Comparison of ENCODE assay signal across 12 cellular contexts in the genomic region with DNA sequence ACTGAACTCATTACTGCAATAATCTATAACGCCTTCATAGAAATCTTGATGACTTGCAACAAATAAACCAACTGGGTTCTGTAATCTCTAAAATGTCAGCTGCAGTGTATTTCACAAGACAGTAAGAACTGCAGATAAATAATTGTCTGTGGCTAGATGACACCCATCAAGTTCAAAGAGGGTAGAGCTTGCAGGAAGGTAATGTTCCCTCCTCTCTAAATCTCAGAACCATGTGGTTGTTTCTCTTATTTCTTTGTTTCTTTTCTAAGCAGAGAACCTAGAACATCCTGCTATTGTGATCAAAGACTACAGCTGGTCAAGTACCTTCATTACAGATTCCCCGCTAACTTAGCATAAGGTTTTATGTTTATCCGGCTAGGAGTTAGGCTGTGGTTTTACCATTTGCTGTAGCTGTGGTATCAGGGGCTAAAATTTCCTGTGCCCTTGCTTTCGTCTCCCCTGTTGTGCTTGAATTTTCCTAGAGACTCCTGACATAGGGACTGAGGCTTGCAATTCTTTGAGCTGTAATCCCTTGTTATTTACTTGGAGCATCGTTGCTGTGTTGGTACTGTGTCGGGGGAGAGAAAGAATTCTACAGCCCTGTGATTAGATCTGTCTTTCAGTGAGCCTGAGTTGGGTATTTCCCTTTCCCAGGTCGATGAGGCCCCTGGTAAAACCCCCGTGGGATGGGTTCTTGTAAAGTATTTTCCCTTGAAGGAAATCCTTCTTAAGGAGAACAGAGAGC.
DNase-seq lines count a peak whose midpoint lies in the region; ATAC-seq and TF ChIP-seq lines count a peak whose summit lies in the region.
"Had no signal": no experiment of that assay in that cellular context is flagged by ENCODE, and none has a peak within 500 bp of the region (broad histone marks: within the 10 kb centered on the region; RNA-seq: fewer than 3 reads in every experiment).

No MANE protein-coding gene starts in this region.

- peaks cover 92 to 100% (median 99%) of the 10 kb centered on the region in 3 donors for H3K4me1 Mint-ChIP-seq in CD8-positive, alpha-beta memory T cell
- H3K4me1 Mint-ChIP-seq in naive thymus-derived CD8-positive, alpha-beta T cell = peaks cover 49 to 99% (median 97%) of the 10 kb centered on the region in 4 donors

- peak overlapping the region; percentile 68 to 97 (median 92) for H3K27ac Mint-ChIP-seq in CD8-positive, alpha-beta memory T cell
- H3K27ac Mint-ChIP-seq in naive thymus-derived CD8-positive, alpha-beta T cell = peak overlapping the region; percentile 95 to 99 (median 97)

- peaks cover 0 to 17% (median 5%) of the 10 kb centered on the region in 3 donors for H3K36me3 Mint-ChIP-seq in CD8-positive, alpha-beta memory T cell
- peaks cover 0 to 13% (median 10%) of the 10 kb centered on the region in 3 donors for H3K36me3 Mint-ChIP-seq in naive thymus-derived CD8-positive, alpha-beta T cell

- H3K9me3 Mint-ChIP-seq in CD8-positive, alpha-beta memory T cell = peaks cover 0 to 12% (median 10%) of the 10 kb centered on the region in 5 donors
- H3K9me3 Mint-ChIP-seq in naive thymus-derived CD8-positive, alpha-beta T cell = peaks cover 0 to 20% (median 12%) of the 10 kb centered on the region in 9 donors

- no peak for TF ChIP-seq POLR2A in breast epithelium (IDR thresholded peaks at IDR 0.05)

- CTCF ChIA-PET in CD8-positive, alpha-beta memory T cell (lab: Charles Lee) = interaction anchor here (0.8 to 1.6 kb wide), 8 partner anchors 9 to 253 kb away, joined by 3 to 7 read pairs (median 3); a partner anchor contains a TSS

- no peaks in the 10 kb centered on the region for H3K27me3 Mint-ChIP-seq in CD8-positive, alpha-beta memory T cell
- no peaks in the 10 kb centered on the region for H3K27me3 Mint-ChIP-seq in naive thymus-derived CD8-positive, alpha-beta T cell

- peaks cover 99% of the 10 kb centered on the region for H3K4me1 ChIP-seq in CD8-positive, alpha-beta memory T cell (ENCODE audit: insufficient read depth, low read length)
- H3K4me1 ChIP-seq in foreskin keratinocyte (peaks cover 16% of the 10 kb centered on the region), breast epithelium (no peaks in the 10 kb centered on the region)

- peaks cover under 1% of the 10 kb centered on the region for H3K9me3 ChIP-seq in CD8-positive, alpha-beta memory T cell (ENCODE audit: low read length)
- H3K9me3 ChIP-seq in breast epithelium = peaks cover 3 to 6% of the 10 kb centered on the region in 2 donors

- ATAC-seq in HG03280 (IDR thresholded peaks at IDR 0.05; ENCODE audit: unreplicated experiment) = peak; percentile 32
- peak; percentile 84 to 94 for ATAC-seq in naive thymus-derived CD8-positive, alpha-beta T cell
- ATAC-seq in GM19463 (IDR thresholded peaks at IDR 0.05; ENCODE audit: unreplicated experiment) = no peak
- no peak for ATAC-seq in foreskin keratinocyte

- H3K36me3 ChIP-seq in CD8-positive, alpha-beta memory T cell (ENCODE audit: insufficient read depth, low read length) = no peaks in the 10 kb centered on the region
- H3K36me3 ChIP-seq in breast epithelium = no peaks in the 10 kb centered on the region
- H3K36me3 ChIP-seq: BLaER1 treated with 17β-estradiol and CSF1 and Interleukin-3, amounts not matched to agents 10 nM and 100 nM had no signal

- H3K27ac ChIP-seq in CD8-positive, alpha-beta memory T cell (ENCODE audit: low read depth, low read length) = peak overlapping the region; percentile 8
- H3K27ac ChIP-seq in foreskin keratinocyte = no peak overlapping the region
- H3K27ac ChIP-seq in breast epithelium = no peak overlapping the region

- TF ChIP-seq CTCF in foreskin keratinocyte (conservative IDR thresholded peaks at IDR 0.05) (no peak), breast epithelium (IDR thresholded peaks at IDR 0.05) (no peak)

- intact Hi-C loops in breast epithelium (cut with DNase I; ENCODE audit: low total_unique reads) = no loop called here

- POLR2A ChIA-PET in CD8-positive, alpha-beta memory T cell (lab: Charles Lee) = interaction anchor here (0.5 to 2.6 kb wide), 4 partner anchors 9 to 253 kb away, joined by 3 to 27 read pairs (median 5); a partner anchor contains a TSS
- POLR2A ChIA-PET in naive thymus-derived CD8-positive, alpha-beta T cell (lab: Charles Lee) = interaction anchor here (0.6 to 14.1 kb wide), 22 partner anchors 7 to 522 kb away, joined by 3 to 272 read pairs (median 4); a partner anchor contains a TSS

- H3K27me3 ChIP-seq in CD8-positive, alpha-beta memory T cell (ENCODE audit: insufficient read depth, low read length, poor library complexity, severe bottlenecking) = no peaks in the 10 kb centered on the region
- H3K27me3 ChIP-seq in foreskin keratinocyte (no peaks in the 10 kb centered on the region), breast epithelium (no peaks in the 10 kb centered on the region)
- H3K27me3 ChIP-seq: BLaER1 treated with 17β-estradiol and CSF1 and Interleukin-3, amounts not matched to agents 10 nM and 100 nM had no signal

- peak overlapping the region; percentile 23 for H3K4me3 ChIP-seq in CD8-positive, alpha-beta memory T cell (ENCODE audit: low read length)
- no peak overlapping the region for H3K4me3 ChIP-seq in breast epithelium
- H3K4me3 ChIP-seq: BLaER1 treated with 17β-estradiol and CSF1 and Interleukin-3, amounts not matched to agents 10 nM and 100 nM had no signal

- peak in 3 of 5 donors; percentile 8 to 81 (median 71) for DNase-seq in CD8-positive, alpha-beta memory T cell
- peak; percentile 79 for DNase-seq in amniotic epithelial cell (ENCODE audit: low read depth)
- DNase-seq in naive thymus-derived CD8-positive, alpha-beta T cell = peak in 7 of 10 donors; percentile 26 to 85 (median 62)
- DNase-seq in NCI-H2029 (lab: John Stamatoyannopoulos, UW) = no peak
- DNase-seq in foreskin keratinocyte = no peak
- DNase-seq in breast epithelium (ENCODE audit: low spot score in 2 of 2) = no peak
- DNase-seq: head of caudate nucleus, NCI-H1694, occipital lobe had no signal

- peak overlapping the region; percentile 3 to 82 (median 60) for H3K4me3 Mint-ChIP-seq in CD8-positive, alpha-beta memory T cell
- peak overlapping the region; percentile 37 to 94 (median 71) for H3K4me3 Mint-ChIP-seq in naive thymus-derived CD8-positive, alpha-beta T cell

Comparison
In these comparisons a context has a peak if more than half of its experiments do, and no peak if none do; other contexts are left out.
1. DNase-seq: peak in CD8-positive, alpha-beta memory T cell (3 of 5), amniotic epithelial cell (single experiment) and naive thymus-derived CD8-positive, alpha-beta T cell (7 of 10); none in NCI-H2029 (single experiment), foreskin keratinocyte (0 of 2) and breast epithelium (0 of 2).
2. ATAC-seq: peak in HG03280 (single experiment) and naive thymus-derived CD8-positive, alpha-beta T cell (2 of 2); none in GM19463 (single experiment) and foreskin keratinocyte (single experiment).